Comparison of ENCODE assay signal across 8 cellular contexts in the genomic region with DNA sequence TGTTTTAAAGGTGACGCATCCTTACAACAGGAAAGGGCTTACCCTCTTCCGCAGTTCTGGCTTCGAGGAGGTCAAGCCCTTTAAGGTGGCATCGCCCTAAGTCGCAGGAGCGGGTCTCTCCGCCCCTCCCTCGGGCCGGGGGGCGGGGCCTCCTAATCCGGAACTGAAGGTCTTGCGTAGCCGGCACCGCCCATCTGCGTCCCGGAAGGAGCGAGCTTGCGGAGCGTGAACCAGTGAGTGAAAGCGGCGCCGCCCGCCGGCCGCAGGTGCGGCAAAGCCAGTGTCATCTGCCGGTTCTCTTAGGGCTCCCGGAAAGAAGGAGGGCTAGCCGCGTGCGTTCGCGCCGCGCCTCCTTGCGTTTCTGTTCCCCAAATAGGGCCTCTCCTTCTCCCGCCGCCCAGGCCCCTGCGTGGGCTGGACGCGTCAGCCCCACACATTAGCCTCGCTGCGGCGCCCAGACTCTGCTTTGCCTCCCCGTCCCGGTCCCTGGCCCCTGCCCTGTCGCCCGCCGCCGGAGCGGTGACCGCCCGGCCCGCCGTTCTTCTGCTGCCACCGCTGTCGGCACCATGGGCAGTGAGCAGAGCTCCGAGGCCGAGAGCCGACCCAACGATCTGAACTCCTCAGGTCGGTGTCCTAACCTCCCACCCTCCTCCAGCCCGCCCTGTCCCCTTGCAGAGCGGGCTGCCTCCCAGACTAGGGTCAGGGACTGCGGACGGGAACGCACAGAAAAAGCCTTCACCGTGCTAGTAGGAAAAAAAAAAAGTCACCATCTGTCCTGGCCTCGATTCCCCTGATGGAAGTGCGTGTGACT. TPM values are rescaled to one million over a fixed set of nuclear protein-coding genes. Genes with fewer than 3 reads are reported as not detected.
DNase-seq lines count a peak whose midpoint lies in the region; ATAC-seq and TF ChIP-seq lines count a peak whose summit lies in the region.

Gene BORCS5, plus strand, starts transcription at position 193 of the 811 bp plus-strand sequence. Its CDS starts 374 bp downstream, at position 567.

- no peaks in the 10 kb centered on the region for H3K27me3 ChIP-seq in lung (ENCODE audit: control insufficient read depth, insufficient read depth)

- H3K9me3 ChIP-seq in lung (ENCODE audit: control insufficient read depth in 2 of 2, insufficient read depth in 1 of 2, low read length in 1 of 2), result no peaks in the 10 kb centered on the region

- H3K4me3 ChIP-seq in lung, result peak within 1 kb of the TSS; percentile 61

- ATAC-seq in GM19468 (IDR thresholded peaks at IDR 0.05; ENCODE audit: extremely low read depth, unreplicated experiment), result peak; percentile 94
- ATAC-seq in lung (ENCODE audit: insufficient read depth, low FRiP score), result peak; percentile 97

- peaks cover 0 to 10% of the 10 kb centered on the region in 2 donors for H3K4me1 ChIP-seq in lung (ENCODE audit: control insufficient read depth in 2 of 2, insufficient read depth in 2 of 2, low read length in 2 of 2)

- peak; percentile 74 for DNase-seq in COLO829 (ENCODE audit: low spot score)
- peak; percentile 71 for DNase-seq in HS-5 (ENCODE audit: low read depth)
- peak; percentile 81 for DNase-seq in NK-92 (lab: John Stamatoyannopoulos, UW; ENCODE audit: unreplicated experiment)
- peak; percentile 98 for DNase-seq in activated CD8-positive, alpha-beta memory T cell treated with anti-CD3 and anti-CD28 coated beads for 24 hours
- DNase-seq in effector CD4-positive, alpha-beta T cell, result peak; percentile 96
- DNase-seq in lung (ENCODE audit: low spot score), result peak; percentile 98
- DNase-seq in stimulated activated CD4-positive, alpha-beta T cell treated with anti-CD3 and anti-CD28 coated beads, TNF-alpha, amount 100 ng/mL, for 4 hours (ENCODE audit: low read depth in 3 of 3), result peak; percentile 96 to 97 (median 97)

- H3K27ac ChIP-seq in lung (ENCODE audit: low read depth in 1 of 2, low read length in 1 of 2), result peak within 1 kb of the TSS; percentile 82 to 96

- peak; percentile 0 for TF ChIP-seq CTCF in lung (IDR thresholded peaks at IDR 0.05; ENCODE audit: control extremely low read depth, extremely low read depth)

- WGBS in lung, 2 donors, result 0% methylated on average over 63 to 70 of the region's 70 CpGs

- H3K36me3 ChIP-seq in lung (ENCODE audit: control insufficient read depth in 2 of 2, insufficient read depth in 2 of 2, low read length in 2 of 2), result no peaks in the 10 kb centered on the region

RNA-seq across cellular contexts. Expression of gene BORCS5, which starts in this region (rescaled TPM):
- total RNA-seq in lung, result 10 to 100 TPM; 12.6 to 26.8 TPM
- polyA plus RNA-seq in lung, result 1 to 10 TPM; 4.7 to 8.1 TPM

Comparison
In these comparisons a context has a peak if more than half of its experiments do, and no peak if none do; other contexts are left out.
1. Peak in every context shown above with its lines: DNase-seq, ATAC-seq, H3K4me3 ChIP-seq and H3K27ac ChIP-seq.